ENCODE assay signal across 25 cellular contexts in genomic region chr5:98606961-98607360, GRCh38.
A peak's percentile ranks its signal among the peaks of the same experiment; 100 is the strongest.
DNase-seq lines count a peak whose midpoint lies in the region; FAIRE-seq and TF ChIP-seq lines count a peak whose summit lies in the region.
"Had no signal": no experiment of that assay in that cellular context is flagged by ENCODE, and none has a peak within 500 bp of the region (broad histone marks: within the 10 kb centered on the region; RNA-seq: fewer than 3 reads in every experiment).

No MANE protein-coding gene starts in this region.

- H2BK5ac ChIP-seq in mesendoderm (ENCODE audit: low read length), result no peak overlapping the region

- H3K9me3 ChIP-seq in endodermal cell (ENCODE audit: control insufficient read depth, low read length), result peaks cover 23% of the 10 kb centered on the region
- no peaks in the 10 kb centered on the region for H3K9me3 ChIP-seq in effector memory CD4-positive, alpha-beta T cell (ENCODE audit: control insufficient read depth, low read length)
- H3K9me3 ChIP-seq: BE2C, BLaER1 had no signal

- no peak overlapping the region for H3K4ac ChIP-seq in mesendoderm (ENCODE audit: low read depth, low read length)

- peaks cover 9% of the 10 kb centered on the region for H3K9me3 Mint-ChIP-seq in endodermal cell
- H3K9me3 Mint-ChIP-seq: CD14-positive monocyte; CD8-positive, alpha-beta memory T cell had no signal

- no peak for DNase-seq in endodermal cell
- peak; percentile 50 for DNase-seq in epithelial cell of esophagus (ENCODE audit: low read depth)
- DNase-seq in mesendoderm, result peak; percentile 18
- DNase-seq in effector memory CD4-positive, alpha-beta T cell, result no peak
- no peak for DNase-seq in GM12891 (ENCODE audit: insufficient read length, low spot score)
- DNase-seq: 8988T; ACHN; BE2C; C1 segment of cervical spinal cord; CD4-positive, alpha-beta memory T cell; CD4-positive, CD25-positive, alpha-beta regulatory T cell; CD8-positive, alpha-beta memory T cell; COR-L47; DMS 273 treated with DMSO at 0.1 percent for 48 hours; DMS153; DMS53; DMS79; DND-41; EL; GDM1 had no signal

- H3K4me1 Mint-ChIP-seq in endodermal cell, result peaks cover 50% of the 10 kb centered on the region
- H3K4me1 Mint-ChIP-seq: CD14-positive monocyte; CD4-positive, alpha-beta memory T cell; CD4-positive, CD25-positive, alpha-beta regulatory T cell; CD8-positive, alpha-beta memory T cell had no signal

- H4K5ac ChIP-seq in mesendoderm (ENCODE audit: low read length), result no peak overlapping the region

- H3K27ac ChIP-seq in endodermal cell (ENCODE audit: low read depth, low read length) (no peak overlapping the region), mesendoderm (ENCODE audit: low read depth, low read length) (no peak overlapping the region)
- no peak overlapping the region for H3K27ac ChIP-seq in effector memory CD4-positive, alpha-beta T cell (ENCODE audit: insufficient read depth, low read length, poor library complexity, severe bottlenecking)
- H3K27ac ChIP-seq: BLaER1 had no signal

- peak overlapping the region; percentile 42 for H3K27ac Mint-ChIP-seq in endodermal cell
- H3K27ac Mint-ChIP-seq: CD14-positive monocyte; CD4-positive, alpha-beta memory T cell; CD4-positive, CD25-positive, alpha-beta regulatory T cell; CD8-positive, alpha-beta memory T cell had no signal

- H3K27me3 ChIP-seq in endodermal cell (ENCODE audit: control insufficient read depth, insufficient read depth, low read length, poor library complexity, severe bottlenecking), result no peaks in the 10 kb centered on the region
- H3K27me3 ChIP-seq in mesendoderm (ENCODE audit: insufficient read depth, low read length, poor library complexity), result no peaks in the 10 kb centered on the region
- no peaks in the 10 kb centered on the region for H3K27me3 ChIP-seq in effector memory CD4-positive, alpha-beta T cell (replicated peaks; ENCODE audit: control insufficient read depth, insufficient read depth, low read length, poor library complexity, severe bottlenecking)
- H3K27me3 ChIP-seq: BE2C, BLaER1 had no signal

- H3K36me3 Mint-ChIP-seq in endodermal cell (ENCODE audit: low read depth), result peaks cover 36% of the 10 kb centered on the region
- H3K36me3 Mint-ChIP-seq: CD14-positive monocyte; CD4-positive, alpha-beta memory T cell; CD4-positive, CD25-positive, alpha-beta regulatory T cell; CD8-positive, alpha-beta memory T cell had no signal

- H3K56ac ChIP-seq in mesendoderm (ENCODE audit: low read length), result no peak overlapping the region

- no peak for FAIRE-seq in GM12891 (lab: Jason Lieb, UNC)
- FAIRE-seq: A204.1, GM12878, GM19239 had no signal

- H3K4me3 Mint-ChIP-seq in endodermal cell, result no peak overlapping the region
- H3K4me3 Mint-ChIP-seq: CD14-positive monocyte; CD4-positive, alpha-beta memory T cell; CD4-positive, CD25-positive, alpha-beta regulatory T cell; CD8-positive, alpha-beta memory T cell had no signal

- peak overlapping the region; percentile 3 for H3K4me3 ChIP-seq in endodermal cell (ENCODE audit: low read length)
- H3K4me3 ChIP-seq in epithelial cell of esophagus (ENCODE audit: low read length), result no peak overlapping the region
- no peak overlapping the region for H3K4me3 ChIP-seq in mesendoderm (ENCODE audit: low read length)
- no peak overlapping the region for H3K4me3 ChIP-seq in effector memory CD4-positive, alpha-beta T cell (ENCODE audit: insufficient read depth, low read depth, low read length, poor library complexity, severe bottlenecking)
- H3K4me3 ChIP-seq: BLaER1, GM12878 had no signal

- H3K9ac ChIP-seq in endodermal cell (ENCODE audit: extremely low read depth, low read length, poor library complexity, severe bottlenecking) (no peak overlapping the region), mesendoderm (ENCODE audit: low read length) (no peak overlapping the region)
- H3K9ac ChIP-seq: BLaER1 had no signal

- H3K4me2 ChIP-seq in mesendoderm (ENCODE audit: low read length), result no peak overlapping the region
- H3K4me2 ChIP-seq: BLaER1 had no signal

- no peak for TF ChIP-seq CTCF in endodermal cell (conservative IDR thresholded peaks at IDR 0.05)
- no peak for TF ChIP-seq CTCF in epithelial cell of esophagus (IDR thresholded peaks at IDR 0.05; ENCODE audit: insufficient read depth, low read depth, low read length, missing control alignments)

- H3K36me3 ChIP-seq in endodermal cell (ENCODE audit: control insufficient read depth, insufficient read depth, low read length), result peaks cover 51% of the 10 kb centered on the region
- H3K36me3 ChIP-seq in mesendoderm (ENCODE audit: control insufficient read depth, insufficient read depth, low read length), result no peaks in the 10 kb centered on the region
- H3K36me3 ChIP-seq in effector memory CD4-positive, alpha-beta T cell (ENCODE audit: control insufficient read depth, insufficient read depth, low read length), result no peaks in the 10 kb centered on the region
- H3K36me3 ChIP-seq: BE2C, BLaER1 had no signal

- no peak overlapping the region for H2BK120ac ChIP-seq in mesendoderm (ENCODE audit: low read depth, low read length)

- no peak overlapping the region for H3K18ac ChIP-seq in mesendoderm (ENCODE audit: low read length)

- no peak overlapping the region for H3K23ac ChIP-seq in mesendoderm (ENCODE audit: low read length)

- TF ChIP-seq POLR2A in GM12891 (IDR thresholded peaks at IDR 0.05; ENCODE audit: low read depth, low read length), result no peak

- 92 to 98% methylated on average over 1 to 2 of the region's 2 CpGs for WGBS in endodermal cell (ENCODE audit: insufficient coverage in 1 of 2, insufficient read length in 1 of 2), 2 experiments
- no CpG with 5 or more reads among the region's 2 CpGs for WGBS in mesendoderm (ENCODE audit: extremely low coverage, insufficient coverage, low lambda C conversion rate)

- H3K4me1 ChIP-seq in endodermal cell (ENCODE audit: control insufficient read depth, insufficient read depth, low read length) (peaks cover 8% of the 10 kb centered on the region), mesendoderm (ENCODE audit: control insufficient read depth, low read depth, low read length) (peaks cover 3% of the 10 kb centered on the region)
- H3K4me1 ChIP-seq in effector memory CD4-positive, alpha-beta T cell (ENCODE audit: control insufficient read depth, insufficient read depth, low read length, poor library complexity, severe bottlenecking), result no peaks in the 10 kb centered on the region
- H3K4me1 ChIP-seq: BE2C, BLaER1 had no signal

- no peaks in the 10 kb centered on the region for H3K27me3 Mint-ChIP-seq in endodermal cell (ENCODE audit: insufficient read depth)
- H3K27me3 Mint-ChIP-seq: CD4-positive, alpha-beta memory T cell had no signal

- no peaks in the 10 kb centered on the region for H3K79me1 ChIP-seq in mesendoderm (ENCODE audit: low read length)

- no peak overlapping the region for H4K8ac ChIP-seq in mesendoderm (ENCODE audit: low read depth, low read length)

- H3K79me2 ChIP-seq in mesendoderm (ENCODE audit: control insufficient read depth, insufficient read depth, low read length), result no peaks in the 10 kb centered on the region

- H2BK15ac ChIP-seq in mesendoderm (replicated peaks; ENCODE audit: low read depth), result no peak overlapping the region

- H2AK5ac ChIP-seq in mesendoderm (ENCODE audit: low read length), result no peak overlapping the region

TF ChIP-seq in GM12891, 5 proteins besides CTCF, POLR2A, EP300 and RAD21:
- no peak for TF ChIP-seq POLR2AphosphoS5 (IDR thresholded peaks at IDR 0.05; ENCODE audit: low read depth, low read length)
- no peak for TF ChIP-seq PAX5 (IDR thresholded peaks at IDR 0.05; ENCODE audit: insufficient read depth, low read length, severe bottlenecking)
- TF ChIP-seq SPI1 (IDR thresholded peaks at IDR 0.05; ENCODE audit: low read depth, low read length), result no peak
- no peak for TF ChIP-seq TAF1 (IDR thresholded peaks at IDR 0.05; ENCODE audit: low read depth, low read length)
- TF ChIP-seq POU2F2 (IDR thresholded peaks at IDR 0.05; ENCODE audit: low read depth, low read length), result no peak
TF ChIP-seq in GM12891: peak in this region for 0.

Comparison
In these comparisons a context has a peak if more than half of its experiments do, and no peak if none do; other contexts are left out.
1. DNase-seq: peak in epithelial cell of esophagus (single experiment) and mesendoderm (single experiment); none in endodermal cell (single experiment), effector memory CD4-positive, alpha-beta T cell (0 of 3) and GM12891 (single experiment).